Comparison of ENCODE assay signal across 21 cellular contexts in the genomic region with DNA sequence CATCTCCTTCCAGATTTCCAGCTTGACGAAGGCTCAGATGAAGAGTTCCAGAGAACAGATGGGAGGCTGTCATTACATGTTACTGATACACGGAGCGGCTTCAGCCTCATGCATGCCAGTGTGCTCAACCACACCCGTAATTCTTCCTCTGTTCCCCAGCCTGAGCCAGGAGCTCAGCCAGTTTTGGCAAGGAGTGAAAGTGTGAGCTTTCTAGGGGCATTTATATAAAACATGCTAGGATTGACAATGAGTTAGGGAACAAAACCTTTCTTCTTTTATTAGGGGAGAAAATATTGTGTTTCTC.
DNase-seq lines count a peak whose midpoint lies in the region; ATAC-seq and TF ChIP-seq lines count a peak whose summit lies in the region.
"Had no signal": no experiment of that assay in that cellular context is flagged by ENCODE, and none has a peak within 500 bp of the region (broad histone marks: within the 10 kb centered on the region; RNA-seq: fewer than 3 reads in every experiment).

No MANE protein-coding gene starts in this region.

- H3K4me1 ChIP-seq in endodermal cell (ENCODE audit: control insufficient read depth, insufficient read depth, low read length): peaks cover 43% of the 10 kb centered on the region
- no peaks in the 10 kb centered on the region for H3K4me1 ChIP-seq in upper lobe of left lung
- H3K4me1 ChIP-seq: left lung had no signal

- H3K4me1 Mint-ChIP-seq in endodermal cell (peaks cover 65% of the 10 kb centered on the region), neural crest cell (peaks cover 46% of the 10 kb centered on the region)

- no peaks in the 10 kb centered on the region for H3K36me3 ChIP-seq in endodermal cell (ENCODE audit: control insufficient read depth, insufficient read depth, low read length)
- no peaks in the 10 kb centered on the region for H3K36me3 ChIP-seq in upper lobe of left lung
- H3K36me3 ChIP-seq: esophagus squamous epithelium, left lung, neutrophil, vagina had no signal

- H3K27ac ChIP-seq in endodermal cell (ENCODE audit: low read depth, low read length) (no peak overlapping the region), upper lobe of left lung (no peak overlapping the region)
- H3K27ac ChIP-seq: esophagus squamous epithelium, left lung, neutrophil, vagina had no signal

- H3K4me3 Mint-ChIP-seq in endodermal cell: no peak overlapping the region
- no peak overlapping the region for H3K4me3 Mint-ChIP-seq in neural crest cell
- H3K4me3 Mint-ChIP-seq: activated naive CD4-positive, alpha-beta T cell treated with anti-CD3 and anti-CD28 coated beads for 36 hours; CD14-positive monocyte had no signal

- DNase-seq in DMS 273 (lab: John Stamatoyannopoulos, UW; ENCODE audit: unreplicated experiment) (peak; percentile 90), NCI-H446 treated with DMSO at 0.1 percent for 48 hours (lab: John Stamatoyannopoulos, UW) (peak; percentile 85), endodermal cell (peak; percentile 33), neural crest cell (ENCODE audit: low read depth, low spot score) (no peak), upper lobe of left lung (no peak), T-helper 9 cell (no peak), SHP77 (lab: John Stamatoyannopoulos, UW) (no peak), NCI-H2107 treated with DMSO at 0.1 percent for 48 hours (lab: John Stamatoyannopoulos, UW; ENCODE audit: unreplicated experiment) (no peak)
- DNase-seq: activated naive CD4-positive, alpha-beta T cell treated with anti-CD3 and anti-CD28 coated beads for 36 hours; activated T-cell treated with anti-CD3 and anti-CD28 coated beads, Interleukin-2, amount 50 U/mL, for 48 hours; effector memory CD4-positive, alpha-beta T cell; esophagus squamous epithelium; GDM1; left lung; NCI-H1105 treated with DMSO at 0.1 percent for 48 hours; PC-3; T1000 had no signal

- H3K9me3 Mint-ChIP-seq in endodermal cell: no peaks in the 10 kb centered on the region
- no peaks in the 10 kb centered on the region for H3K9me3 Mint-ChIP-seq in neural crest cell
- H3K9me3 Mint-ChIP-seq: activated naive CD4-positive, alpha-beta T cell treated with anti-CD3 and anti-CD28 coated beads for 36 hours; CD14-positive monocyte had no signal

- TF ChIP-seq CTCF in endodermal cell (conservative IDR thresholded peaks at IDR 0.05): no peak
- no peak for TF ChIP-seq CTCF in neural crest cell (conservative IDR thresholded peaks at IDR 0.05)
- TF ChIP-seq CTCF in upper lobe of left lung (IDR thresholded peaks at IDR 0.05): no peak

- H3K9ac ChIP-seq in endodermal cell (ENCODE audit: extremely low read depth, low read length, poor library complexity, severe bottlenecking): no peak overlapping the region

- no peak for ATAC-seq in upper lobe of left lung (ENCODE audit: low FRiP score in 2 of 2)
- ATAC-seq: activated CD4-positive, CD25-positive, alpha-beta regulatory T cell treated with anti-CD3 and anti-CD28 coated beads, Interleukin-2, amount 50 U/mL, for 24 hours; left lung; PC-3 had no signal

- no peaks in the 10 kb centered on the region for H3K36me3 Mint-ChIP-seq in endodermal cell (ENCODE audit: low read depth)
- no peaks in the 10 kb centered on the region for H3K36me3 Mint-ChIP-seq in neural crest cell (ENCODE audit: low read depth)
- H3K36me3 Mint-ChIP-seq: CD14-positive monocyte had no signal

- no peaks in the 10 kb centered on the region for H3K9me3 ChIP-seq in endodermal cell (ENCODE audit: control insufficient read depth, low read length)
- no peaks in the 10 kb centered on the region for H3K9me3 ChIP-seq in upper lobe of left lung
- H3K9me3 ChIP-seq: esophagus squamous epithelium, left lung, neutrophil, vagina had no signal

- H3K27ac Mint-ChIP-seq in endodermal cell (no peak overlapping the region), neural crest cell (ENCODE audit: unreplicated experiment) (peak overlapping the region; percentile 17)
- H3K27ac Mint-ChIP-seq: activated naive CD4-positive, alpha-beta T cell treated with anti-CD3 and anti-CD28 coated beads for 36 hours; CD14-positive monocyte had no signal

- no peaks in the 10 kb centered on the region for H3K27me3 ChIP-seq in endodermal cell (ENCODE audit: control insufficient read depth, insufficient read depth, low read length, poor library complexity, severe bottlenecking)
- no peaks in the 10 kb centered on the region for H3K27me3 ChIP-seq in upper lobe of left lung
- H3K27me3 ChIP-seq: vagina had no signal

- H3K27me3 Mint-ChIP-seq in endodermal cell (ENCODE audit: insufficient read depth) (no peaks in the 10 kb centered on the region), neural crest cell (ENCODE audit: low read depth) (peaks cover 14% of the 10 kb centered on the region)

- WGBS in endodermal cell (ENCODE audit: insufficient coverage in 1 of 2, insufficient read length in 1 of 2), 2 experiments: 95 to 97% methylated on average over 3 to 4 of the region's 4 CpGs
- WGBS in upper lobe of left lung, 2 donors: 66 to 90% methylated on average over 4 of the region's 4 CpGs

- no peak for TF ChIP-seq EP300 in upper lobe of left lung (IDR thresholded peaks at IDR 0.05)

- no peak for TF ChIP-seq POLR2A in upper lobe of left lung (IDR thresholded peaks at IDR 0.05)

- H3K4me3 ChIP-seq in endodermal cell (ENCODE audit: low read length) (no peak overlapping the region), upper lobe of left lung (no peak overlapping the region)
- H3K4me3 ChIP-seq: esophagus squamous epithelium, left lung, vagina had no signal

Comparison
In these comparisons a context has a peak if more than half of its experiments do, and no peak if none do; other contexts are left out.
1. DNase-seq: peak in DMS 273 (single experiment), NCI-H446 treated with DMSO at 0.1 percent for 48 hours (single experiment) and endodermal cell (single experiment); none in neural crest cell (single experiment), upper lobe of left lung (0 of 2), T-helper 9 cell (single experiment), SHP77 (0 of 2) and NCI-H2107 treated with DMSO at 0.1 percent for 48 hours (single experiment).